ENCODE assay signal across 22 cellular contexts in genomic region chr13:37755349-37755748, GRCh38.
A peak's percentile ranks its signal among the peaks of the same experiment; 100 is the strongest.
DNase-seq lines count a peak whose midpoint lies in the region; ATAC-seq and TF ChIP-seq lines count a peak whose summit lies in the region.
"Had no signal": no experiment of that assay in that cellular context is flagged by ENCODE, and none has a peak within 500 bp of the region (broad histone marks: within the 10 kb centered on the region; RNA-seq: fewer than 3 reads in every experiment).

No MANE protein-coding gene starts in this region.

- DNase-seq in IMR-90 = no peak
- no peak for DNase-seq in mesenchymal stem cell
- no peak for DNase-seq in activated naive CD4-positive, alpha-beta T cell treated with anti-CD3 and anti-CD28 coated beads, Interleukin-2, amount 50 U/mL, for 16 hours
- no peak for DNase-seq in COLO668 (lab: John Stamatoyannopoulos, UW; ENCODE audit: unreplicated experiment)
- DNase-seq: 8988T; ACHN; BE2C; C1 segment of cervical spinal cord; Caco-2; Calu3; CD4-positive, alpha-beta memory T cell; CD4-positive, CD25-positive, alpha-beta regulatory T cell; CD8-positive, alpha-beta memory T cell; DMS153; DMS53; DMS79; DND-41; EL; GDM1 had no signal

- no peaks in the 10 kb centered on the region for H3K79me1 ChIP-seq in IMR-90 (ENCODE audit: low read depth in 1 of 2, low read length in 2 of 2)
- no peaks in the 10 kb centered on the region for H3K79me1 ChIP-seq in mesenchymal stem cell (replicated peaks; ENCODE audit: low read length, poor library complexity, severe bottlenecking)

- no peak overlapping the region for H4K91ac ChIP-seq in IMR-90 (ENCODE audit: insufficient read depth, low read depth, low read length)
- no peak overlapping the region for H4K91ac ChIP-seq in mesenchymal stem cell (ENCODE audit: low read length)

- H4K8ac ChIP-seq in IMR-90 (ENCODE audit: low read depth in 2 of 2, low read length in 2 of 2) = no peak overlapping the region
- H4K8ac ChIP-seq in mesenchymal stem cell (ENCODE audit: low read length) = no peak overlapping the region

- no peak overlapping the region for H3K14ac ChIP-seq in IMR-90 (replicated peaks; ENCODE audit: low read depth, low read length)
- H3K14ac ChIP-seq in mesenchymal stem cell (ENCODE audit: low read length in 2 of 2) = no peak overlapping the region

- POLR2A ChIA-PET in HEK293 (lab: Yijun Ruan, JAX) = no interaction called here
- POLR2A ChIA-PET in IMR-90 (lab: Charles Lee; ENCODE audit: unreplicated experiment) = no interaction called here

- no peak for TF ChIP-seq RAD21 in IMR-90 (IDR thresholded peaks at IDR 0.05; ENCODE audit: low read length)

- H2BK15ac ChIP-seq in IMR-90 (ENCODE audit: low read depth, low read length) (no peak overlapping the region), mesenchymal stem cell (ENCODE audit: low read depth, poor library complexity, severe bottlenecking) (no peak overlapping the region)

- H3K23ac ChIP-seq in IMR-90 (ENCODE audit: low read depth, low read length) (no peak overlapping the region), mesenchymal stem cell (ENCODE audit: low read length in 2 of 2) (no peak overlapping the region)

- no TSS peak for BruUV-seq in IMR-90 (replicated peaks; lab: Mats Ljungman, UMichigan)

- dilution Hi-C loops in IMR-90 (cut with HindIII; ENCODE audit: low sequenced_read_pairs, unreplicated experiment) = no loop called here

- no peaks in the 10 kb centered on the region for H3K9me1 ChIP-seq in IMR-90 (ENCODE audit: insufficient read depth, low read length)

- no peak overlapping the region for H2BK20ac ChIP-seq in IMR-90 (ENCODE audit: low read depth, low read length)

- H3K18ac ChIP-seq in IMR-90 (ENCODE audit: low read depth, low read length) = no peak overlapping the region; the same call in 1 of the 2 replicates
- H3K18ac ChIP-seq in mesenchymal stem cell (ENCODE audit: low read depth in 1 of 2, low read length in 2 of 2) = no peak overlapping the region

- H4K20me1 ChIP-seq in IMR-90 (ENCODE audit: insufficient read depth, low read length) = no peaks in the 10 kb centered on the region
- H4K20me1 ChIP-seq: BLaER1 had no signal

- intact Hi-C loops in IMR-90 (cut with micrococcal nuclease) = no loop called here

- H2BK12ac ChIP-seq in mesenchymal stem cell (ENCODE audit: low read length in 2 of 2) = peak overlapping the region in 1 of 2 experiments; percentile 18

- TF ChIP-seq POLR2A in IMR-90 (IDR thresholded peaks at IDR 0.05; ENCODE audit: low read depth, low read length) = no peak

- H2AFZ ChIP-seq in IMR-90 (replicated peaks; ENCODE audit: low read length, poor library complexity) (no peak overlapping the region), mesenchymal stem cell (ENCODE audit: low read depth, low read length) (no peak overlapping the region)

- H3K4me3 ChIP-seq in HEK293 (ENCODE audit: low read depth, low read length) (no peak overlapping the region), IMR-90 (ENCODE audit: insufficient read depth, low read depth, low read length) (no peak overlapping the region), mesenchymal stem cell (ENCODE audit: insufficient read depth in 1 of 2, low read depth in 1 of 2, low read length in 2 of 2) (no peak overlapping the region)
- H3K4me3 ChIP-seq: BLaER1, GM12878 had no signal

- H3K36me3 ChIP-seq in HEK293 (ENCODE audit: control insufficient read depth in 2 of 2, insufficient read depth in 1 of 2, low read length in 2 of 2) = no peaks in the 10 kb centered on the region
- H3K36me3 ChIP-seq in IMR-90 (ENCODE audit: control insufficient read depth, insufficient read depth, low read length) = no peaks in the 10 kb centered on the region
- H3K36me3 ChIP-seq in mesenchymal stem cell (ENCODE audit: control insufficient read depth in 1 of 2, insufficient read depth in 2 of 2, low read depth in 1 of 2, low read length in 2 of 2) = no peaks in the 10 kb centered on the region
- H3K36me3 ChIP-seq: BE2C, BLaER1 had no signal

- WGBS in IMR-90 (ENCODE audit: extremely low coverage in 2 of 2, insufficient read length in 1 of 2), 2 experiments = no CpG with 5 or more reads among the region's 3 CpGs
- WGBS in mesenchymal stem cell = 100% methylated on average over 2 of the region's 3 CpGs

- no peaks in the 10 kb centered on the region for H3K9me3 ChIP-seq in HEK293 (ENCODE audit: control insufficient read depth, insufficient read depth, low read depth, low read length)
- no peaks in the 10 kb centered on the region for H3K9me3 ChIP-seq in IMR-90 (ENCODE audit: control insufficient read depth, insufficient read depth, low read length)
- H3K9me3 ChIP-seq in mesenchymal stem cell (ENCODE audit: control insufficient read depth, low read length) = no peaks in the 10 kb centered on the region
- H3K9me3 ChIP-seq: BE2C, BLaER1, Caco-2 had no signal

- no peak overlapping the region for H3K4me2 ChIP-seq in IMR-90 (ENCODE audit: low read depth, low read length)
- H3K4me2 ChIP-seq in mesenchymal stem cell (ENCODE audit: low read length, poor library complexity, severe bottlenecking) = no peak overlapping the region
- H3K4me2 ChIP-seq: BLaER1 had no signal

- H3K27me3 ChIP-seq in IMR-90 (ENCODE audit: control insufficient read depth, insufficient read depth, low read length) = no peaks in the 10 kb centered on the region
- no peaks in the 10 kb centered on the region for H3K27me3 ChIP-seq in mesenchymal stem cell (ENCODE audit: control insufficient read depth in 1 of 2, insufficient read depth in 1 of 2, low read length in 2 of 2)
- H3K27me3 ChIP-seq: BE2C, BLaER1 had no signal

- no peak overlapping the region for H3K4ac ChIP-seq in IMR-90 (ENCODE audit: low read depth, low read length)
- no peak overlapping the region for H3K4ac ChIP-seq in mesenchymal stem cell (ENCODE audit: low read depth in 1 of 2, low read length in 2 of 2)

- no peak overlapping the region for H3K9ac ChIP-seq in IMR-90 (ENCODE audit: low read depth, low read length)
- no peak overlapping the region for H3K9ac ChIP-seq in mesenchymal stem cell (ENCODE audit: low read length)
- H3K9ac ChIP-seq: BLaER1 had no signal

- H4K5ac ChIP-seq in IMR-90 (ENCODE audit: low read depth, low read length) = peak overlapping the region; percentile 23; the same call in 1 of the 2 replicates

- TF ChIP-seq CTCF in HEK293 (tag by site-specific recombination; IDR thresholded peaks at IDR 0.05) (no peak), IMR-90 (conservative IDR thresholded peaks at IDR 0.05; ENCODE audit: low read depth, low read length) (no peak)

- no peak overlapping the region for H3K56ac ChIP-seq in IMR-90 (ENCODE audit: extremely low read depth, insufficient read depth, low read length)

- H2AK9ac ChIP-seq in IMR-90 (replicated peaks; ENCODE audit: low read depth, low read length, poor library complexity) = no peak overlapping the region

- in situ Hi-C loops in IMR-90 (cut with MboI; ENCODE audit: low sequenced_read_pairs) = no loop called here

- CTCF ChIA-PET in HEK293 (lab: Yijun Ruan, JAX) (no interaction called here), IMR-90 (lab: Yijun Ruan, JAX) (no interaction called here)

- H2AK5ac ChIP-seq in IMR-90 (ENCODE audit: low read depth, low read length) (no peak overlapping the region), mesenchymal stem cell (ENCODE audit: low read length, severe bottlenecking) (peak overlapping the region; percentile 64)

- no peak for ATAC-seq in IMR-90 (ENCODE audit: low read depth)
- ATAC-seq: GM12878 had no signal

- H2BK5ac ChIP-seq in IMR-90 (ENCODE audit: low read depth, low read length, poor library complexity, severe bottlenecking) (no peak overlapping the region), mesenchymal stem cell (ENCODE audit: low read depth, low read length, poor library complexity, severe bottlenecking) (no peak overlapping the region)

- no peak overlapping the region for H3K27ac ChIP-seq in HEK293 (ENCODE audit: extremely low read depth, low read depth, low read length)
- H3K27ac ChIP-seq in IMR-90 (ENCODE audit: insufficient read depth, low read length) = no peak overlapping the region
- H3K27ac ChIP-seq in mesenchymal stem cell (ENCODE audit: low read length, poor library complexity, severe bottlenecking) = no peak overlapping the region
- H3K27ac ChIP-seq: BLaER1 had no signal

- H3K4me1 ChIP-seq in HEK293 (ENCODE audit: control insufficient read depth, insufficient read depth, low read length) = no peaks in the 10 kb centered on the region
- peaks cover 2% of the 10 kb centered on the region; the same call in 1 of the 2 replicates for H3K4me1 ChIP-seq in IMR-90 (ENCODE audit: control insufficient read depth, insufficient read depth, low read length)
- peaks cover 2% of the 10 kb centered on the region for H3K4me1 ChIP-seq in mesenchymal stem cell (ENCODE audit: control insufficient read depth, insufficient read depth, low read depth, low read length)
- H3K4me1 ChIP-seq: BE2C, BLaER1 had no signal

- H2BK120ac ChIP-seq in IMR-90 (ENCODE audit: low read depth, low read length) (no peak overlapping the region), mesenchymal stem cell (ENCODE audit: low read depth, low read length) (no peak overlapping the region)

TF ChIP-seq in HEK293, 187 proteins besides CTCF, POLR2A, EP300 and RAD21:
- TF ChIP-seq ZNF548 (tag by site-specific recombination; IDR thresholded peaks at IDR 0.05) (no peak), SP3 (tag by site-specific recombination; IDR thresholded peaks at IDR 0.05) (no peak), ZNF121 (tag by site-specific recombination; IDR thresholded peaks at IDR 0.05) (peak; percentile 58; the same call in 1 of the 2 replicates), ZNF112 (tag by site-specific recombination; IDR thresholded peaks at IDR 0.05) (no peak)

TF ChIP-seq in IMR-90, 13 proteins besides CTCF, POLR2A, EP300 and RAD21 (continues in another document):
- TF ChIP-seq MXI1 (IDR thresholded peaks at IDR 0.05; ENCODE audit: borderline replicate concordance, low read depth, low read length) (no peak), MAFK (IDR thresholded peaks at IDR 0.05; ENCODE audit: low read depth, low read length) (no peak), NFE2L2 (IDR thresholded peaks at IDR 0.05; ENCODE audit: low read depth, low read length) (no peak), RFX5 (IDR thresholded peaks at IDR 0.05; ENCODE audit: low read depth, low read length) (no peak), CEBPB (IDR thresholded peaks at IDR 0.05; ENCODE audit: low read depth, low read length) (no peak), FOS (IDR thresholded peaks at IDR 0.05; ENCODE audit: low read depth, low read length) (no peak), USF2 (IDR thresholded peaks at IDR 0.05; ENCODE audit: low read depth, low read length) (no peak), BHLHE40 (IDR thresholded peaks at IDR 0.05; ENCODE audit: low read depth, low read length) (no peak), SMC3 (IDR thresholded peaks at IDR 0.05; ENCODE audit: low read depth, low read length) (no peak)
